19 cellular contexts compared by ENCODE assay signal in the genomic region with DNA sequence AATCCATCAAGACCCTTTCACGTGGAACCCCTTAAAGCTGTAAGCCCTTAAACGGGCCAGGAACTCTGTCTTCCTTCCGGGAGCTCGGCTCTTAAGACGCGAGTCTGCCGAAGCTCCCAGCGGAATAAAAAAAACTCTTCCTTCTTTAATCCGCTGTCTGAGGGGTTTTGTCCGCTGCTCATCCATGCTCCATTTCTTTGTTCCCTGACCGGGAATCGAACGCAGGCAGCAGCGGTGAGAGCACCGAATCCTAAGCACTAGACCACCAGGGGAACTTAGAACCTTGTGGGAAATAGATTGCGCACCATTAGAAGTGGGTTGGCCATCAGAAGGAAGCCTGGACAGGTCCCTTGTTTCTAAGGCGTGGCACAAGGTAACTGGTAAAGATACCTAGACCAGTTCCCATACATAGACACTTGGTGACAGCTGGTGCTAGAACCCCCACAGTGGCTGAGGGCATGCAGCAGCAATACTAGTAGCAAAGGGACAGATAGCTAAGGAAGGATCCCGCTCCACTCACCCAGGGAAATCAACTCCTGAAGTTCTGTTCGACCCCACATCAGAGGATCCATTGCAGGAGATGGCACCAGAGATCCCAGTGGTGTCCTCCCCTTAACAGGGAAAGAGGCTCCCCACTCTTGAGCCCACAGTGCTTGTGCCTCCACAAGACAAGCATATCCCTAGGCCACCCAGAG. TPM values are rescaled to one million over a fixed set of nuclear protein-coding genes. Genes with fewer than 3 reads are reported as not detected.
A peak's percentile ranks its signal among the peaks of the same experiment; 100 is the strongest.
DNase-seq lines count a peak whose midpoint lies in the region; ATAC-seq, FAIRE-seq and TF ChIP-seq lines count a peak whose summit lies in the region.
"Had no signal": no experiment of that assay in that cellular context is flagged by ENCODE, and none has a peak within 500 bp of the region (broad histone marks: within the 10 kb centered on the region; RNA-seq: fewer than 3 reads in every experiment).

No MANE protein-coding gene starts in this region.

- no peak overlapping the region for H3K4me3 ChIP-seq in H1 (ENCODE audit: extremely low read depth in 1 of 4, insufficient read depth in 2 of 4, low read depth in 3 of 4, low read length in 4 of 4)

- no peaks in the 10 kb centered on the region for H3K9me3 ChIP-seq in H1 (ENCODE audit: insufficient read depth in 2 of 2, low read depth in 1 of 2, low read length in 1 of 2)
- H3K9me3 ChIP-seq: BE2C had no signal

- no peak overlapping the region for H2AK5ac ChIP-seq in H1 (ENCODE audit: low read depth, low read length)

- H3K27me3 Mint-ChIP-seq in activated T-cell treated with anti-CD3 and anti-CD28 coated beads, Interleukin-2, amount 50 U/mL, for 4 hours (ENCODE audit: low read depth), result peaks cover 3% of the 10 kb centered on the region
- H3K27me3 Mint-ChIP-seq in progenitor cell of endocrine pancreas, result peaks cover 80% of the 10 kb centered on the region

- no peak overlapping the region for H3K14ac ChIP-seq in H1 (ENCODE audit: insufficient read length)

- 72% methylated on average over 19 of the region's 19 CpGs; no CpG with 5 or more reads in 1 of the 2 experiments for WGBS in H1 (ENCODE audit: extremely low coverage in 1 of 2, insufficient coverage in 1 of 2, insufficient read length in 1 of 2, insufficient replicate concordance in 2 of 2, low coverage in 1 of 2, low lambda C conversion rate in 2 of 2, missing lambda C conversion rate in 1 of 2), 2 experiments

- no peaks in the 10 kb centered on the region for H3K36me3 ChIP-seq in H1 (ENCODE audit: control insufficient read depth in 2 of 4, insufficient read depth in 4 of 4, low read length in 3 of 4)
- H3K36me3 ChIP-seq: BE2C had no signal

- H3K23me2 ChIP-seq in H1 (ENCODE audit: low read depth, low read length), result peaks cover 9% of the 10 kb centered on the region; the same call in 1 of the 2 replicates

- H3K56ac ChIP-seq in H1 (replicated peaks; ENCODE audit: insufficient read length, low read depth, low read length), result no peak overlapping the region

- H3K4me1 ChIP-seq in H1 (replicated peaks in 1 of 4; ENCODE audit: control insufficient read depth in 3 of 4, insufficient read depth in 4 of 4, low read length in 3 of 4), result peaks cover 0 to 4% (median 2%) of the 10 kb centered on the region in 4 experiments; a peak in 3 of 7 replicates
- H3K4me1 ChIP-seq: BE2C had no signal

- peaks cover 3% of the 10 kb centered on the region in 2 experiments for H4K20me1 ChIP-seq in H1 (replicated peaks in 1 of 2; ENCODE audit: control insufficient read depth in 1 of 2, insufficient read depth in 2 of 2, low read length in 2 of 2)

- no peak for FAIRE-seq in H1 (lab: Jason Lieb, UNC)
- FAIRE-seq: G401.6, GM18507 had no signal

- no peak overlapping the region for H2BK120ac ChIP-seq in H1 (replicated peaks; ENCODE audit: low read depth, low read length)

- no peak for TF ChIP-seq RAD21 in H1 (IDR thresholded peaks at IDR 0.05 in 1 of 2, conservative IDR thresholded peaks at IDR 0.05 in 1 of 2; ENCODE audit: low read depth in 2 of 2, low read length in 2 of 2)

- in situ Hi-C loops in G401 (cut with HindIII; ENCODE audit: low sequenced_read_pairs), result no loop called here

- H3K9ac ChIP-seq in H1 (replicated peaks in 1 of 4; ENCODE audit: extremely low read depth in 1 of 4, low read depth in 3 of 4, low read length in 3 of 4), result no peak overlapping the region

- peak overlapping the region; percentile 72 for H3K4me3 Mint-ChIP-seq in activated T-cell treated with anti-CD3 and anti-CD28 coated beads, Interleukin-2, amount 50 U/mL, for 4 hours
- H3K4me3 Mint-ChIP-seq in progenitor cell of endocrine pancreas (ENCODE audit: low read depth), result peak overlapping the region; percentile 35

- H3K36me3 Mint-ChIP-seq in activated T-cell treated with anti-CD3 and anti-CD28 coated beads, Interleukin-2, amount 50 U/mL, for 4 hours (ENCODE audit: insufficient read depth), result peaks cover 18% of the 10 kb centered on the region
- H3K36me3 Mint-ChIP-seq in progenitor cell of endocrine pancreas (ENCODE audit: insufficient read depth), result no peaks in the 10 kb centered on the region

- no peak for DNase-seq in activated T-cell treated with anti-CD3 and anti-CD28 coated beads, Interleukin-2, amount 50 U/mL, for 4 hours
- no peak for DNase-seq in activated T-cell treated with anti-CD3 and anti-CD28 coated beads, Interleukin-2, amount 50 U/mL, for 48 hours
- DNase-seq in NCI-H69 (lab: John Stamatoyannopoulos, UW) (peak; percentile 83), H1 (ENCODE audit: low read depth in 1 of 2, low spot score in 2 of 2) (no peak), progenitor cell of endocrine pancreas (ENCODE audit: low spot score, unreplicated experiment) (no peak), A172 (ENCODE audit: low spot score) (no peak), G401 (ENCODE audit: low spot score) (no peak)
- DNase-seq: activated effector memory CD4-positive, alpha-beta T cell treated with anti-CD3 and anti-CD28 coated beads, Interleukin-2, amount 50 U/mL, for 16 hours; BE2C; central memory CD4-positive, alpha-beta T cell; HFFc6; midbrain; NCI-H1092 treated with DMSO at 0.1 percent for 48 hours; NCI-H510A; stimulated activated CD4-positive, alpha-beta T cell treated with anti-CD3 and anti-CD28 coated beads, Interleukin-2, amount 100 ng/mL, for 48 hours; stimulated activated naive B cell treated with anti-CD40 and anti-IgM and Interleukin-4, amounts not matched to agents 10 μg/mL and 1 μg/mL and 100 μg/mL, for 72 hours had no signal

- no peak for TF ChIP-seq POLR2A in H1 (IDR thresholded peaks at IDR 0.05; ENCODE audit: control extremely low read depth in 1 of 2, low read depth in 2 of 2, low read length in 2 of 2)

- H3K79me2 ChIP-seq in H1 (ENCODE audit: control insufficient read depth in 1 of 2, insufficient read depth in 2 of 2, low read length in 2 of 2), result no peaks in the 10 kb centered on the region

- H3K23ac ChIP-seq in H1 (ENCODE audit: insufficient read length), result no peak overlapping the region

- no peaks in the 10 kb centered on the region for H3K79me1 ChIP-seq in H1 (ENCODE audit: low read depth, low read length)

- no peak overlapping the region for H2AFZ ChIP-seq in H1 (ENCODE audit: low read length)

- no peak overlapping the region for H4K8ac ChIP-seq in H1 (ENCODE audit: extremely low read depth, insufficient read depth, low read length)

- no peak overlapping the region for H2BK20ac ChIP-seq in H1 (ENCODE audit: low read length)

- H3K27ac Mint-ChIP-seq in progenitor cell of endocrine pancreas, result no peak overlapping the region
- H3K27ac Mint-ChIP-seq: HFFc6 had no signal

- H3K4me1 Mint-ChIP-seq in activated T-cell treated with anti-CD3 and anti-CD28 coated beads, Interleukin-2, amount 50 U/mL, for 4 hours (ENCODE audit: low read depth), result peaks cover 39% of the 10 kb centered on the region
- no peaks in the 10 kb centered on the region for H3K4me1 Mint-ChIP-seq in progenitor cell of endocrine pancreas (ENCODE audit: low read depth)

- H3K27ac ChIP-seq in H1 (ENCODE audit: low read depth, low read length), result no peak overlapping the region

- H3K4me2 ChIP-seq in H1 (ENCODE audit: insufficient read depth in 1 of 2, low read depth in 2 of 2, low read length in 2 of 2), result no peak overlapping the region; a peak in 1 of 4 replicates

- CTCF ChIA-PET in H1 (lab: Charles Lee; ENCODE audit: partially characterized antibody), result no interaction called here

- H4K5ac ChIP-seq in H1 (ENCODE audit: insufficient read length, low read depth, low read length), result no peak overlapping the region

- no peak overlapping the region for H2BK5ac ChIP-seq in H1 (ENCODE audit: low read depth, low read length)

- ATAC-seq in activated T-cell treated with anti-CD3 and anti-CD28 coated beads, Interleukin-2, amount 50 U/mL, for 4 hours, result no peak
- ATAC-seq in GM18520 (IDR thresholded peaks at IDR 0.05; ENCODE audit: unreplicated experiment), result no peak

- H3K9me3 Mint-ChIP-seq in activated T-cell treated with anti-CD3 and anti-CD28 coated beads, Interleukin-2, amount 50 U/mL, for 4 hours, result peaks cover 13% of the 10 kb centered on the region
- H3K9me3 Mint-ChIP-seq in progenitor cell of endocrine pancreas (ENCODE audit: low read depth), result no peaks in the 10 kb centered on the region
- H3K9me3 Mint-ChIP-seq: HFFc6; stimulated activated naive B cell treated with anti-CD40 and anti-IgM and Interleukin-4, amounts not matched to agents 10 μg/mL and 1 μg/mL and 100 μg/mL, for 72 hours had no signal

- H2BK12ac ChIP-seq in H1 (ENCODE audit: low read depth, low read length), result no peak overlapping the region

- TF ChIP-seq CTCF in H1 (IDR thresholded peaks at IDR 0.05; ENCODE audit: control extremely low read depth in 1 of 3, insufficient read depth in 1 of 3, low read depth in 1 of 3, low read length in 3 of 3), result no peak
- TF ChIP-seq CTCF in progenitor cell of endocrine pancreas (IDR thresholded peaks at IDR 0.05; ENCODE audit: unreplicated experiment), result no peak

- POLR2A ChIA-PET in H1 (lab: Charles Lee; ENCODE audit: partially characterized antibody), result no interaction called here

- no peak overlapping the region for H3K4ac ChIP-seq in H1 (replicated peaks; ENCODE audit: insufficient read length, low read depth, low read length)

- no peak for TF ChIP-seq EP300 in H1 (IDR thresholded peaks at IDR 0.05; ENCODE audit: borderline replicate concordance in 1 of 2, low read depth in 2 of 2, low read length in 2 of 2)

- no peak overlapping the region for H4K91ac ChIP-seq in H1 (replicated peaks; ENCODE audit: insufficient read length, low read length)

- no peak overlapping the region for H2BK15ac ChIP-seq in H1 (ENCODE audit: low read length)

- H3K18ac ChIP-seq in H1 (ENCODE audit: extremely low read depth, low read length), result no peak overlapping the region

- peaks cover 29 to 57% (median 48%) of the 10 kb centered on the region in 4 experiments for H3K27me3 ChIP-seq in H1 (replicated peaks in 1 of 4; ENCODE audit: control insufficient read depth in 3 of 4, extremely low read depth in 1 of 4, insufficient read depth in 3 of 4, low read length in 3 of 4)

TF ChIP-seq in H1, 55 proteins besides CTCF, POLR2A, EP300 and RAD21 (continues in another document):
- TF ChIP-seq CHD2 (IDR thresholded peaks at IDR 0.05; ENCODE audit: low read length) (no peak), KDM4A (IDR thresholded peaks at IDR 0.05; ENCODE audit: low read depth, low read length, severe bottlenecking) (no peak)

RNA-seq across cellular contexts. Expression of a gene that starts 1.5 kb away (rescaled TPM):
- total RNA-seq in activated T-cell treated with anti-CD3 and anti-CD28 coated beads, Interleukin-2, amount 50 U/mL, for 4 hours, result 100 to 1,000 TPM; 163 to 216 (median 185) TPM
- 0.41 and 0.46 TPM in 2 replicates for total RNA-seq in H1 (2021; fragmentation: NEBNext Ultra II Directional; extraction: Animal tissue kit (Norgen Biotek cat#: 25700))
- 0.17 TPM in 1 of 2 replicates, not detected in the other for polyA plus RNA-seq in H1 (2011; rRNA removed)
- 0.12 TPM for polyA plus RNA-seq in H1 (2011; cell fraction: cytosol; rRNA removed)
- 0.13 TPM for polyA plus RNA-seq in H1 (2011; cell fraction: nucleus; rRNA removed)
- 0.18 to 0.27 TPM in 2 of 4 replicates, not detected in the others for polyA plus RNA-seq in H1 (2012, experiment 1 of 2)
- polyA plus RNA-seq in H1 (2012, experiment 2 of 2), result not detected
- polyA plus RNA-seq in H1 (2013, experiment 1 of 2), result 0.30 TPM
- polyA plus RNA-seq in H1 (2013, experiment 2 of 2), result 0.26 TPM
- polyA minus RNA-seq in H1 (2011; rRNA and poly(A)+ RNA removed), result not detected in 2 replicates
- not detected for polyA minus RNA-seq in H1 (2011; cell fraction: cytosol; rRNA and poly(A)+ RNA removed)
- polyA minus RNA-seq in H1 (2011; cell fraction: nucleus; rRNA and poly(A)+ RNA removed), result not detected
- total RNA-seq in progenitor cell of endocrine pancreas, result not detected in 2 replicates
- total RNA-seq in A172 (2014; rRNA removed; shearing (Covaris generic)), result not detected in 2 replicates
- 3.4 and 4.3 TPM in 2 replicates for total RNA-seq in G401 (2014; rRNA removed; shearing (Covaris generic))

Comparison
In these comparisons a context has a peak if more than half of its experiments do, and no peak if none do; other contexts are left out.
1. RNA of a gene that starts 1.5 kb away (total RNA-seq): 163 to 216 TPM in activated T-cell treated with anti-CD3 and anti-CD28 coated beads, Interleukin-2, amount 50 U/mL, for 4 hours; 3.4 to 4.3 TPM in G401, 0.41 to 0.46 TPM in H1, not detected in progenitor cell of endocrine pancreas and not detected in A172; every median in the first group is over 10 times any median in the second.